1 cellular context compared by ENCODE assay signal in the genomic region with DNA sequence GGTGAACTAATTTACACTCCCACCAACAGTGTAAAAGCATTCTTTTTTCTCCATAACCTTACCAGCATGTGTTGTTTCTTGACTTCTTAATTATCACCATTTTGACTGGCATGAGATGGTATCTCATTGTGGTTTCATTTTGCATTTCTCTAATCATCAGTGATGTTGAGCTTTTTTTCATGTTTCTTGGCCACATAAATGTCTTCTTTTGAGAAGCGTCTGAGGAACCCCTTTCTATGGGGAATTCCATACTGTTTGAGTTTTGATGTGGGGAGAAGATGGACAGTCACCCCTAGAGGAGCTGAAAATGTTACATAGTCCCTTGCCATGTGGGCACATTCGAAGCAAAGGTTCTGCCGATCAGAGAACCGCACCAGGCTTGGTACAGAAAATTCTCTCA.
TF ChIP-seq lines count a peak whose summit lies in the region.

No MANE protein-coding gene starts in this region.

TF ChIP-seq in SK-N-SH, 30 proteins besides CTCF, POLR2A, EP300 and RAD21:
- no peak for TF ChIP-seq RXRA (IDR thresholded peaks at IDR 0.05; ENCODE audit: borderline replicate concordance, low read depth)
- TF ChIP-seq FOSL2 (IDR thresholded peaks at IDR 0.05; ENCODE audit: borderline replicate concordance, low read depth): no peak
- TF ChIP-seq REST (IDR thresholded peaks at IDR 0.05; ENCODE audit: low read depth, low read length): no peak
- no peak for TF ChIP-seq MEF2A (IDR thresholded peaks at IDR 0.05; ENCODE audit: borderline replicate concordance, low read depth)
- no peak for TF ChIP-seq FOXM1 (IDR thresholded peaks at IDR 0.05; ENCODE audit: low read depth)
- TF ChIP-seq NFIC (IDR thresholded peaks at IDR 0.05; ENCODE audit: borderline replicate concordance): no peak
- TF ChIP-seq, protein P1, sequence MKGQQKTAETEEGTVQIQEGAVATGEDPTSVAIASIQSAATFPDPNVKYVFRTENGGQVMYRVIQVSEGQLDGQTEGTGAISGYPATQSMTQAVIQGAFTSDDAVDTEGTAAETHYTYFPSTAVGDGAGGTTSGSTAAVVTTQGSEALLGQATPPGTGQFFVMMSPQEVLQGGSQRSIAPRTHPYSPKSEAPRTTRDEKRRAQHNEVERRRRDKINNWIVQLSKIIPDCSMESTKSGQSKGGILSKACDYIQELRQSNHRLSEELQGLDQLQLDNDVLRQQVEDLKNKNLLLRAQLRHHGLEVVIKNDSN (IDR thresholded peaks at IDR 0.05; ENCODE audit: borderline replicate concordance, low read depth): no peak
- no peak for TF ChIP-seq ELF1 (IDR thresholded peaks at IDR 0.05)
- TF ChIP-seq NRF1 (IDR thresholded peaks at IDR 0.05; ENCODE audit: low read depth, low read length): no peak
- no peak for TF ChIP-seq RCOR1 (IDR thresholded peaks at IDR 0.05; ENCODE audit: low read length)
- TF ChIP-seq POLR2AphosphoS5 (IDR thresholded peaks at IDR 0.05; ENCODE audit: low read depth, low read length): no peak
- no peak for TF ChIP-seq TAF1 (IDR thresholded peaks at IDR 0.05; ENCODE audit: borderline replicate concordance, low read depth, low read length)
- TF ChIP-seq JUND (IDR thresholded peaks at IDR 0.05): no peak
- no peak for TF ChIP-seq IRF3 (IDR thresholded peaks at IDR 0.05; ENCODE audit: low read depth, low read length)
- TF ChIP-seq FOXJ3 (CRISPR knock-in tag; IDR thresholded peaks at IDR 0.05): no peak
- no peak for TF ChIP-seq YY1 (IDR thresholded peaks at IDR 0.05; ENCODE audit: low read depth)
- TF ChIP-seq SIN3A (IDR thresholded peaks at IDR 0.05; ENCODE audit: borderline replicate concordance, low read depth, low read length): no peak
- TF ChIP-seq MAX (IDR thresholded peaks at IDR 0.05; ENCODE audit: low read depth): no peak
- TF ChIP-seq GABPA (IDR thresholded peaks at IDR 0.05; ENCODE audit: low read depth): no peak
TF ChIP-seq in SK-N-SH: peak in this region for 0.
